ENCODE assay signal across 20 cellular contexts in genomic region chr16:1244881-1245280, GRCh38. TPM values are rescaled to one million over a fixed set of nuclear protein-coding genes. Genes with fewer than 3 reads are reported as not detected.
DNase-seq lines count a peak whose midpoint lies in the region; FAIRE-seq and TF ChIP-seq lines count a peak whose summit lies in the region.
"Had no signal": no experiment of that assay in that cellular context is flagged by ENCODE, and none has a peak within 500 bp of the region (broad histone marks: within the 10 kb centered on the region; RNA-seq: fewer than 3 reads in every experiment).

No MANE protein-coding gene starts in this region.

- TF ChIP-seq CTCF in suprapubic skin (IDR thresholded peaks at IDR 0.05) = no peak

- 71% methylated on average over 12 of the region's 12 CpGs for WGBS in suprapubic skin

- H3K27ac ChIP-seq in suprapubic skin = no peak overlapping the region
- H3K27ac ChIP-seq: foreskin keratinocyte, ovary had no signal

- TF ChIP-seq POLR2A in suprapubic skin (IDR thresholded peaks at IDR 0.05) = no peak

- H3K27ac Mint-ChIP-seq in activated naive CD4-positive, alpha-beta T cell treated with anti-CD3 and anti-CD28 coated beads, Interleukin-2, amount 10 ng/mL, durations not matched to agents 7 days and 5 days = no peak overlapping the region
- H3K27ac Mint-ChIP-seq in dendritic cell treated with granulocyte-macrophage colony-stimulating factor and Interleukin-4, amounts not matched to agents 40 ng/mL and 50 ng/mL, for 4 days = peak overlapping the region; percentile 14
- H3K27ac Mint-ChIP-seq: mesothelial cell of epicardium had no signal

- intact Hi-C loops in dendritic cell treated with granulocyte-macrophage colony-stimulating factor and Interleukin-4, amounts not matched to agents 40 ng/mL and 50 ng/mL, for 4 days (cut with micrococcal nuclease) = no loop called here

- no peak for TF ChIP-seq EP300 in suprapubic skin (IDR thresholded peaks at IDR 0.05)

- peaks cover 27% of the 10 kb centered on the region for H3K27me3 Mint-ChIP-seq in activated naive CD4-positive, alpha-beta T cell treated with anti-CD3 and anti-CD28 coated beads, Interleukin-2, amount 10 ng/mL, durations not matched to agents 7 days and 5 days
- H3K27me3 Mint-ChIP-seq in dendritic cell treated with granulocyte-macrophage colony-stimulating factor and Interleukin-4, amounts not matched to agents 40 ng/mL and 50 ng/mL, for 4 days = peaks cover 8% of the 10 kb centered on the region

- peaks cover 30% of the 10 kb centered on the region for H3K27me3 ChIP-seq in suprapubic skin
- H3K27me3 ChIP-seq: ovary had no signal

- DNase-seq in activated naive CD4-positive, alpha-beta T cell treated with anti-CD3 and anti-CD28 coated beads, Interleukin-2, amount 10 ng/mL, durations not matched to agents 7 days and 5 days = peak; percentile 34
- no peak for DNase-seq in activated naive CD4-positive, alpha-beta T cell treated with anti-CD3 and anti-CD28 coated beads, Interleukin-2, amount 50 U/mL, for 16 hours
- DNase-seq in RCC 7860 (ENCODE audit: low spot score) (peak; percentile 72), suprapubic skin (ENCODE audit: low spot score in 2 of 2) (peak; percentile 60 to 78), NCI-H1105 treated with DMSO at 0.1 percent for 48 hours (lab: John Stamatoyannopoulos, UW) (no peak), NCI-H446 treated with DMSO at 0.1 percent for 48 hours (lab: John Stamatoyannopoulos, UW) (no peak), cerebellum (ENCODE audit: low spot score) (no peak)
- DNase-seq: activated CD4-positive, alpha-beta T cell treated with anti-CD3 and anti-CD28 coated beads, Interleukin-2, amount 50 U/mL, for 4 hours; activated naive CD4-positive, alpha-beta T cell; effector memory CD4-positive, alpha-beta T cell; foreskin keratinocyte; HCEC 1CT; NCI-H1105; NCI-H345; small intestine had no signal

- no peaks in the 10 kb centered on the region for H3K36me3 Mint-ChIP-seq in activated naive CD4-positive, alpha-beta T cell treated with anti-CD3 and anti-CD28 coated beads, Interleukin-2, amount 10 ng/mL, durations not matched to agents 7 days and 5 days
- H3K36me3 Mint-ChIP-seq in dendritic cell treated with granulocyte-macrophage colony-stimulating factor and Interleukin-4, amounts not matched to agents 40 ng/mL and 50 ng/mL, for 4 days (ENCODE audit: low read depth) = no peaks in the 10 kb centered on the region
- H3K36me3 Mint-ChIP-seq: mesothelial cell of epicardium had no signal

- CTCF ChIA-PET in activated naive CD4-positive, alpha-beta T cell treated with anti-CD3 and anti-CD28 coated beads, Interleukin-2, amount 10 ng/mL, durations not matched to agents 7 days and 5 days (lab: Charles Lee) = interaction anchor here (1.0 kb wide), 1 partner anchor 56 kb away, joined by 3 read pairs; no protein-coding TSS in a partner anchor

- H3K4me1 Mint-ChIP-seq in activated naive CD4-positive, alpha-beta T cell treated with anti-CD3 and anti-CD28 coated beads, Interleukin-2, amount 10 ng/mL, durations not matched to agents 7 days and 5 days = peaks cover 6% of the 10 kb centered on the region
- peaks cover 25% of the 10 kb centered on the region for H3K4me1 Mint-ChIP-seq in dendritic cell treated with granulocyte-macrophage colony-stimulating factor and Interleukin-4, amounts not matched to agents 40 ng/mL and 50 ng/mL, for 4 days (ENCODE audit: low read depth)
- H3K4me1 Mint-ChIP-seq: mesothelial cell of epicardium had no signal

- no peaks in the 10 kb centered on the region for H3K9me3 ChIP-seq in suprapubic skin
- H3K9me3 ChIP-seq: ovary had no signal

- H3K36me3 ChIP-seq in suprapubic skin = no peaks in the 10 kb centered on the region
- H3K36me3 ChIP-seq: ovary had no signal

- H3K4me3 ChIP-seq in suprapubic skin = no peak overlapping the region
- H3K4me3 ChIP-seq: ovary had no signal

- peaks cover 6% of the 10 kb centered on the region for H3K9me3 Mint-ChIP-seq in activated naive CD4-positive, alpha-beta T cell treated with anti-CD3 and anti-CD28 coated beads, Interleukin-2, amount 10 ng/mL, durations not matched to agents 7 days and 5 days
- no peaks in the 10 kb centered on the region for H3K9me3 Mint-ChIP-seq in dendritic cell treated with granulocyte-macrophage colony-stimulating factor and Interleukin-4, amounts not matched to agents 40 ng/mL and 50 ng/mL, for 4 days
- H3K9me3 Mint-ChIP-seq: mesothelial cell of epicardium had no signal

- peak; percentile 62 for FAIRE-seq in RCC 7860 (lab: Jason Lieb, UNC)
- FAIRE-seq: small intestine had no signal

- H3K4me1 ChIP-seq in suprapubic skin = no peaks in the 10 kb centered on the region
- H3K4me1 ChIP-seq: foreskin keratinocyte had no signal

- no peak overlapping the region for H3K4me3 Mint-ChIP-seq in activated naive CD4-positive, alpha-beta T cell treated with anti-CD3 and anti-CD28 coated beads, Interleukin-2, amount 10 ng/mL, durations not matched to agents 7 days and 5 days
- H3K4me3 Mint-ChIP-seq in dendritic cell treated with granulocyte-macrophage colony-stimulating factor and Interleukin-4, amounts not matched to agents 40 ng/mL and 50 ng/mL, for 4 days = no peak overlapping the region
- H3K4me3 Mint-ChIP-seq: mesothelial cell of epicardium had no signal

RNA-seq across cellular contexts. Expression of gene TPSAB1, which starts 4.4 kb away (rescaled TPM):
- total RNA-seq in suprapubic skin (10 to 100 TPM in 3 of 4 donors, 1 to 10 TPM in 1; 6.0 to 36.8 (median 16.5) TPM), cerebellum (0.27 TPM)
- total RNA-seq: foreskin keratinocyte; mesothelial cell of epicardium; OCI-LY7; T-helper 1 cell treated with Interleukin-12 subunit alpha and Interleukin-12 subunit beta and Interleukin-4 antibody, amounts not matched to agents 30 ng/mL and 1 ng/mL, for 36 hours had no signal

RNA-seq across cellular contexts. Expression of gene TPSD1, which starts 11.0 kb away (rescaled TPM):
- total RNA-seq in suprapubic skin = 10 to 100 TPM in 1 of 4 donors, under 1 TPM in 2, not detected in 1; 0.38 to 11.6 (median 0.83) TPM
- total RNA-seq in cerebellum = not detected
- total RNA-seq: foreskin keratinocyte; mesothelial cell of epicardium; OCI-LY7; T-helper 1 cell treated with Interleukin-12 subunit alpha and Interleukin-12 subunit beta and Interleukin-4 antibody, amounts not matched to agents 30 ng/mL and 1 ng/mL, for 36 hours had no signal

RNA-seq across cellular contexts. Expression of gene TPSB2, which starts 14.9 kb away (rescaled TPM):
- 10 to 100 TPM; 13.0 to 36.9 (median 22.5) TPM for total RNA-seq in suprapubic skin
- total RNA-seq in cerebellum = not detected
- total RNA-seq: foreskin keratinocyte; mesothelial cell of epicardium; OCI-LY7; T-helper 1 cell treated with Interleukin-12 subunit alpha and Interleukin-12 subunit beta and Interleukin-4 antibody, amounts not matched to agents 30 ng/mL and 1 ng/mL, for 36 hours had no signal

RNA-seq across cellular contexts. Expression of gene TPSG1, which starts 19.8 kb away (rescaled TPM):
- total RNA-seq in suprapubic skin = 1 to 10 TPM in 1 of 4 donors, not detected in 3; 1.6 TPM
- total RNA-seq in cerebellum = not detected
- total RNA-seq: foreskin keratinocyte; mesothelial cell of epicardium; OCI-LY7; T-helper 1 cell treated with Interleukin-12 subunit alpha and Interleukin-12 subunit beta and Interleukin-4 antibody, amounts not matched to agents 30 ng/mL and 1 ng/mL, for 36 hours had no signal

Comparison
In these comparisons a context has a peak if more than half of its experiments do, and no peak if none do; other contexts are left out.
1. DNase-seq: peak in activated naive CD4-positive, alpha-beta T cell treated with anti-CD3 and anti-CD28 coated beads, Interleukin-2, amount 10 ng/mL, durations not matched to agents 7 days and 5 days (single experiment), RCC 7860 (single experiment) and suprapubic skin (2 of 2); none in activated naive CD4-positive, alpha-beta T cell treated with anti-CD3 and anti-CD28 coated beads, Interleukin-2, amount 50 U/mL, for 16 hours (single experiment), NCI-H1105 treated with DMSO at 0.1 percent for 48 hours (single experiment), NCI-H446 treated with DMSO at 0.1 percent for 48 hours (single experiment) and cerebellum (single experiment).
2. RNA of gene TPSB2, which starts 14.9 kb away (total RNA-seq): 13.0 to 36.9 TPM in suprapubic skin; not detected in cerebellum (single experiment); every median in the first group is over 10 times any median in the second.